Comparison of ENCODE assay signal across 11 cellular contexts in genomic region chr5:43314724-43315123, GRCh38. TPM values are rescaled to one million over a fixed set of nuclear protein-coding genes. Genes with fewer than 3 reads are reported as not detected.
A peak's percentile ranks its signal among the peaks of the same experiment; 100 is the strongest.
DNase-seq lines count a peak whose midpoint lies in the region; ATAC-seq and TF ChIP-seq lines count a peak whose summit lies in the region.
"Had no signal": no experiment of that assay in that cellular context is flagged by ENCODE, and none has a peak within 500 bp of the region (broad histone marks: within the 10 kb centered on the region; RNA-seq: fewer than 3 reads in every experiment).

No MANE protein-coding gene starts in this region.

- peaks cover 14% of the 10 kb centered on the region for H3K4me1 ChIP-seq in Panc1 (ENCODE audit: control insufficient read depth, insufficient read depth, low read length)
- peaks cover 5 to 15% of the 10 kb centered on the region in 2 donors for H3K4me1 ChIP-seq in neuronal stem cell (ENCODE audit: control insufficient read depth in 2 of 2, insufficient read depth in 1 of 2, low read depth in 1 of 2, low read length in 2 of 2)

- H3K18ac ChIP-seq in neuronal stem cell (ENCODE audit: low read length), result no peak overlapping the region

- POLR2A ChIA-PET in Panc1 (lab: Charles Lee), result no interaction called here

- intact Hi-C loops in Panc1 (cut with micrococcal nuclease; ENCODE audit: unreplicated experiment), result no loop called here

- no peak for DNase-seq in T-helper 1 cell
- no peak for DNase-seq in Panc1 (ENCODE audit: low read depth, low spot score)
- no peak for DNase-seq in endothelial cell (ENCODE audit: low spot score)
- no peak for DNase-seq in neuronal stem cell (ENCODE audit: low spot score)
- DNase-seq in NCI-H146 treated with DMSO at 0.1 percent for 48 hours (lab: John Stamatoyannopoulos, UW; ENCODE audit: unreplicated experiment), result no peak
- no peak for DNase-seq in activated effector memory CD4-positive, alpha-beta T cell treated with anti-CD3 and anti-CD28 coated beads, Interleukin-2, amount 50 U/mL, for 16 hours
- DNase-seq in H7, result no peak
- DNase-seq: effector CD8-positive, alpha-beta T cell; NCI-H2029; WERI-Rb-1 had no signal

- H3K36me3 ChIP-seq in Panc1 (ENCODE audit: control insufficient read depth, insufficient read depth, low read length) (peaks cover 3% of the 10 kb centered on the region; the same call in 1 of the 2 replicates), neuronal stem cell (replicated peaks in 1 of 2; ENCODE audit: control insufficient read depth in 2 of 2, insufficient read depth in 2 of 2, low read length in 2 of 2) (peaks cover 5 to 27% of the 10 kb centered on the region in 2 donors), H7 (replicated peaks; ENCODE audit: control insufficient read depth, insufficient read depth, low read length) (0 out of 2 replicates have a peak, but pooled peaks cover 1% of the 10 kb centered on the region)

- no peak overlapping the region for H2AFZ ChIP-seq in neuronal stem cell (ENCODE audit: low read length)

- H4K91ac ChIP-seq in neuronal stem cell (ENCODE audit: low read depth, low read length, poor library complexity), result no peak overlapping the region

- no peaks in the 10 kb centered on the region for H3K79me1 ChIP-seq in neuronal stem cell (ENCODE audit: low read depth, low read length)

- ATAC-seq in Panc1, result no peak

- H3K4me2 ChIP-seq in neuronal stem cell (ENCODE audit: insufficient read depth, low read length, poor library complexity, severe bottlenecking), result no peak overlapping the region

- H3K27ac ChIP-seq in Panc1 (ENCODE audit: low read length) (peak overlapping the region; percentile 98), neuronal stem cell (replicated peaks; ENCODE audit: low read length) (peak overlapping the region; percentile 95)

- no peak overlapping the region for H4K8ac ChIP-seq in neuronal stem cell (ENCODE audit: low read depth, low read length)

- no CpG with 5 or more reads among the region's 6 CpGs for WGBS in neuronal stem cell (ENCODE audit: extremely low coverage in 2 of 2, insufficient read length in 2 of 2, insufficient replicate concordance in 1 of 2), 2 donors

- H3K4me3 ChIP-seq in Panc1 (ENCODE audit: low read depth in 2 of 2, low read length in 2 of 2) (no peak overlapping the region), neuronal stem cell (ENCODE audit: low read length in 2 of 2) (no peak overlapping the region), H7 (ENCODE audit: insufficient read depth, low read depth, low read length) (no peak overlapping the region)

- CTCF ChIA-PET in Panc1 (lab: Charles Lee), result no interaction called here

- H3K9me3 Mint-ChIP-seq in T-helper 1 cell treated with Interleukin-12 subunit alpha and Interleukin-12 subunit beta and Interleukin-4 antibody, amounts not matched to agents 30 μg/mL and 1 μg/mL, for 36 hours, result peaks cover 16% of the 10 kb centered on the region
- peaks cover 4% of the 10 kb centered on the region for H3K9me3 Mint-ChIP-seq in endothelial cell (ENCODE audit: unreplicated experiment)

- H3K23ac ChIP-seq in neuronal stem cell (ENCODE audit: low read depth, low read length, poor library complexity), result no peak overlapping the region

- H3K27me3 ChIP-seq in Panc1 (ENCODE audit: control insufficient read depth, insufficient read depth, low read length) (no peaks in the 10 kb centered on the region), neuronal stem cell (ENCODE audit: control insufficient read depth in 3 of 3, insufficient read depth in 3 of 3, low read depth in 1 of 3, low read length in 3 of 3) (no peaks in the 10 kb centered on the region), H7 (ENCODE audit: control insufficient read depth, insufficient read depth, low read length) (no peaks in the 10 kb centered on the region)

- H3K9me3 ChIP-seq in Panc1 (ENCODE audit: control insufficient read depth, insufficient read depth, low read depth, low read length) (no peaks in the 10 kb centered on the region), neuronal stem cell (replicated peaks in 1 of 2; ENCODE audit: control insufficient read depth in 2 of 2, insufficient read depth in 1 of 2, low read depth in 1 of 2, low read length in 2 of 2) (no peaks in the 10 kb centered on the region)

- no peak overlapping the region for H2BK120ac ChIP-seq in neuronal stem cell (ENCODE audit: low read depth, low read length)

- no peak overlapping the region for H2AK5ac ChIP-seq in neuronal stem cell (ENCODE audit: low read depth, low read length)

- H3K4me3 Mint-ChIP-seq in T-helper 1 cell treated with Interleukin-12 subunit alpha and Interleukin-12 subunit beta and Interleukin-4 antibody, amounts not matched to agents 30 μg/mL and 1 μg/mL, for 36 hours, result no peak overlapping the region
- H3K4me3 Mint-ChIP-seq in endothelial cell (ENCODE audit: unreplicated experiment), result no peak overlapping the region

- H3K36me3 Mint-ChIP-seq in T-helper 1 cell treated with Interleukin-12 subunit alpha and Interleukin-12 subunit beta and Interleukin-4 antibody, amounts not matched to agents 30 μg/mL and 1 μg/mL, for 36 hours (ENCODE audit: low read depth), result peaks cover 15% of the 10 kb centered on the region
- peaks cover 11% of the 10 kb centered on the region for H3K36me3 Mint-ChIP-seq in endothelial cell (ENCODE audit: low read depth, unreplicated experiment)

- in situ Hi-C loops in Panc1 (cut with HindIII; ENCODE audit: low pct_unique_long_range_greater_than_20kb, low sequenced_read_pairs), result no loop called here

- peaks cover 47% of the 10 kb centered on the region for H3K4me1 Mint-ChIP-seq in T-helper 1 cell treated with Interleukin-12 subunit alpha and Interleukin-12 subunit beta and Interleukin-4 antibody, amounts not matched to agents 30 μg/mL and 1 μg/mL, for 36 hours (ENCODE audit: low read depth)
- peaks cover 31% of the 10 kb centered on the region for H3K4me1 Mint-ChIP-seq in endothelial cell (ENCODE audit: unreplicated experiment)

- no peak overlapping the region for H2BK5ac ChIP-seq in neuronal stem cell (ENCODE audit: low read length)

- H3K27me3 Mint-ChIP-seq in T-helper 1 cell treated with Interleukin-12 subunit alpha and Interleukin-12 subunit beta and Interleukin-4 antibody, amounts not matched to agents 30 μg/mL and 1 μg/mL, for 36 hours (ENCODE audit: low read depth), result no peaks in the 10 kb centered on the region
- peaks cover 12% of the 10 kb centered on the region for H3K27me3 Mint-ChIP-seq in endothelial cell (ENCODE audit: unreplicated experiment)

- H3K27ac Mint-ChIP-seq in T-helper 1 cell treated with Interleukin-12 subunit alpha and Interleukin-12 subunit beta and Interleukin-4 antibody, amounts not matched to agents 30 μg/mL and 1 μg/mL, for 36 hours, result peak overlapping the region; percentile 98
- H3K27ac Mint-ChIP-seq in endothelial cell (ENCODE audit: unreplicated experiment), result peak overlapping the region; percentile 98

- no peak overlapping the region for H2BK12ac ChIP-seq in neuronal stem cell (ENCODE audit: low read length)

- H2BK15ac ChIP-seq in neuronal stem cell (ENCODE audit: low read length), result no peak overlapping the region

- no TSS peak for BruUV-seq in Panc1 (replicated peaks; lab: Mats Ljungman, UMichigan)

- TF ChIP-seq CTCF in Panc1 (IDR thresholded peaks at IDR 0.05) (no peak), endothelial cell (IDR thresholded peaks at IDR 0.05; ENCODE audit: unreplicated experiment) (no peak)

- no peak overlapping the region for H3K4ac ChIP-seq in neuronal stem cell (ENCODE audit: low read length)

- H3K14ac ChIP-seq in neuronal stem cell (ENCODE audit: low read length), result no peak overlapping the region

- no peak overlapping the region for H3K9ac ChIP-seq in neuronal stem cell (ENCODE audit: low read depth, low read length, poor library complexity)

RNA-seq across cellular contexts. Expression of gene HMGCS1, which starts 1.5 kb away (rescaled TPM):
- 66.1 TPM for total RNA-seq in Panc1 (2021; ENCODE audit: unreplicated experiment)
- 20.2 TPM for polyA plus RNA-seq in Panc1 (2012; ENCODE audit: insufficient read length)
- 192 TPM for total RNA-seq in endothelial cell (ENCODE audit: unreplicated experiment)
- polyA plus RNA-seq in neuronal stem cell (2013, experiment 1 of 2), result 390 TPM
- 388 TPM for polyA plus RNA-seq in neuronal stem cell (2013, experiment 2 of 2)
- total RNA-seq in H7 (2014; rRNA removed; shearing (Covaris generic)), result 87.9 and 114 TPM in 2 replicates
